ENCODE assay signal across 5 cellular contexts in the genomic region with DNA sequence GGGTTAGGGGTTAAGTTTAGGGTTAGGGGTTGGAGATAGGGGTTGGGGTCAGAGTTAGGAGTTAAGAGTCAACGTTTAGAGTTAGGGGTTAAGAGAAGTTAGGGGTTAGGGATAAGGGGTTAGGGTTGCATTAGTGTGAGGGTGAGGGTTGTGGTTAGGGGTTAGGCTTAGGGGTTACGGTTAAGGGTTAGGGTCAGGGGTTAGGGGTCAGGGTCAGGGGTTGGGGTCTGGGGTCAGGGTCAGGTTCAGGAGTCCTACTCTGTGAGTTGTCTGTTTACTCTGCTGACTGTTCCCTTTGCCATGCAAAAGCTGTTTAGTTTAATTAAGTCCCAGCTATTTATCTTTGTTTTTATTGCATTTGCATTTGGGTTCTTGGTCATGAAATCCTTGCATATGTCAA.
DNase-seq lines count a peak whose midpoint lies in the region; ATAC-seq and TF ChIP-seq lines count a peak whose summit lies in the region.
"Not testable (repeated sequence)": the region's sequence is repeated elsewhere in the genome, so short reads cannot be mapped to it uniquely, and the experiment has no call there.

No MANE protein-coding gene starts in this region.

- not testable (repeated sequence) for TF ChIP-seq EP300 in SK-N-SH (IDR thresholded peaks at IDR 0.05; ENCODE audit: borderline replicate concordance in 1 of 2, low read depth in 1 of 2, low read length in 1 of 2)

- H3K9me3 Mint-ChIP-seq in activated naive CD8-positive, alpha-beta T cell treated with anti-CD3 and anti-CD28 coated beads, Interleukin-2, amount 50 U/mL, for 24 hours: not testable (repeated sequence)

- CTCF ChIA-PET in AG04449 (lab: Yijun Ruan, JAX); SK-N-SH (lab: Yijun Ruan, JAX): not testable (repeated sequence)

- not testable (repeated sequence) for H3K27me3 Mint-ChIP-seq in activated naive CD8-positive, alpha-beta T cell treated with anti-CD3 and anti-CD28 coated beads, Interleukin-2, amount 50 U/mL, for 24 hours

- peak overlapping the region; percentile 88 for H3K4me2 ChIP-seq in SK-N-SH

- H3K36me3 Mint-ChIP-seq in activated naive CD8-positive, alpha-beta T cell treated with anti-CD3 and anti-CD28 coated beads, Interleukin-2, amount 50 U/mL, for 24 hours (ENCODE audit: low read depth): not testable (repeated sequence)

- H3K4me3 ChIP-seq in AG04449 (ENCODE audit: low read depth, low read length) (peak overlapping the region; percentile 24; the same call in 1 of the 2 replicates), LNCaP clone FGC (ENCODE audit: low read depth, low read length) (peak overlapping the region; percentile 83), RWPE2 (ENCODE audit: severe bottlenecking) (peak overlapping the region; percentile 67), SK-N-SH (ENCODE audit: low read depth in 2 of 2, low read length in 1 of 2) (peak overlapping the region; percentile 70 to 98; a peak in 3 of 4 replicates)

- H3K36me3 ChIP-seq in RWPE2 (ENCODE audit: low read depth); SK-N-SH (replicated peaks in 1 of 2; ENCODE audit: control insufficient read depth in 1 of 2, insufficient read depth in 2 of 2, low read length in 1 of 2): not testable (repeated sequence)

- ATAC-seq in RWPE2 (ENCODE audit: low read depth); activated naive CD8-positive, alpha-beta T cell treated with anti-CD3 and anti-CD28 coated beads, Interleukin-2, amount 50 U/mL, for 24 hours: not testable (repeated sequence)

- not testable (repeated sequence) for H2AFZ ChIP-seq in SK-N-SH (ENCODE audit: low read depth)

- peak overlapping the region; percentile 81 for H3K9ac ChIP-seq in SK-N-SH

- not testable (repeated sequence) for H3K9me3 ChIP-seq in RWPE2 (ENCODE audit: severe bottlenecking); SK-N-SH

- not testable (repeated sequence) for H3K79me2 ChIP-seq in SK-N-SH (ENCODE audit: insufficient read depth)

- not testable (repeated sequence) for H3F3A ChIP-seq in SK-N-SH (replicated peaks; ENCODE audit: insufficient read depth)

- not testable (repeated sequence) for TF ChIP-seq CTCF in AG04449 (IDR thresholded peaks at IDR 0.05; ENCODE audit: insufficient read depth, low read length, missing control alignments); LNCaP clone FGC (IDR thresholded peaks at IDR 0.05; ENCODE audit: control insufficient read depth, extremely low read depth, insufficient read depth); RWPE2 (IDR thresholded peaks at IDR 0.05; ENCODE audit: poor library complexity, severe bottlenecking); SK-N-SH (IDR thresholded peaks at IDR 0.05)

- 36% methylated on average over 2 of the region's 2 CpGs for WGBS in SK-N-SH (ENCODE audit: low lambda C conversion rate)

- not testable (repeated sequence) for H3K4me1 Mint-ChIP-seq in activated naive CD8-positive, alpha-beta T cell treated with anti-CD3 and anti-CD28 coated beads, Interleukin-2, amount 50 U/mL, for 24 hours

- TF ChIP-seq RAD21 in SK-N-SH (IDR thresholded peaks at IDR 0.05; ENCODE audit: low read length): not testable (repeated sequence)

- H3K27ac ChIP-seq in RWPE2 (ENCODE audit: poor library complexity, severe bottlenecking); SK-N-SH (ENCODE audit: low read depth in 2 of 2, low read length in 1 of 2): not testable (repeated sequence)

- not testable (repeated sequence) for H3K9me2 ChIP-seq in SK-N-SH

- POLR2A ChIA-PET in AG04449 (lab: Yijun Ruan, JAX); SK-N-SH (lab: Yijun Ruan, JAX): not testable (repeated sequence)

- not testable (repeated sequence) for H3K27me3 ChIP-seq in RWPE2 (ENCODE audit: insufficient read depth, poor library complexity, severe bottlenecking); SK-N-SH (ENCODE audit: insufficient read depth)

- DNase-seq in AG04449 (ENCODE audit: low read depth, low spot score); LNCaP clone FGC (ENCODE audit: low read depth); RWPE2 (ENCODE audit: low spot score); SK-N-SH; activated naive CD8-positive, alpha-beta T cell treated with anti-CD3 and anti-CD28 coated beads, Interleukin-2, amount 50 U/mL, for 24 hours: not testable (repeated sequence)

- H3K4me3 Mint-ChIP-seq in activated naive CD8-positive, alpha-beta T cell treated with anti-CD3 and anti-CD28 coated beads, Interleukin-2, amount 50 U/mL, for 24 hours: peak overlapping the region; percentile 69

- H4K20me1 ChIP-seq in SK-N-SH (ENCODE audit: insufficient read depth): not testable (repeated sequence)

- not testable (repeated sequence) for H3K4me1 ChIP-seq in RWPE2 (ENCODE audit: insufficient read depth, poor library complexity, severe bottlenecking); SK-N-SH (ENCODE audit: control insufficient read depth in 1 of 2, insufficient read depth in 2 of 2, low read depth in 1 of 2, low read length in 1 of 2)

- H3K27ac Mint-ChIP-seq in activated naive CD8-positive, alpha-beta T cell treated with anti-CD3 and anti-CD28 coated beads, Interleukin-2, amount 50 U/mL, for 24 hours: not testable (repeated sequence)

Comparison
In these comparisons a context has a peak if more than half of its experiments do, and no peak if none do; other contexts are left out.
1. H3K4me3 ChIP-seq: peak in every context shown above with its lines; median percentile 84 in SK-N-SH; 83 in LNCaP clone FGC; 67 in RWPE2; 24 in AG04449.